8 cellular contexts compared by ENCODE assay signal in the genomic region with DNA sequence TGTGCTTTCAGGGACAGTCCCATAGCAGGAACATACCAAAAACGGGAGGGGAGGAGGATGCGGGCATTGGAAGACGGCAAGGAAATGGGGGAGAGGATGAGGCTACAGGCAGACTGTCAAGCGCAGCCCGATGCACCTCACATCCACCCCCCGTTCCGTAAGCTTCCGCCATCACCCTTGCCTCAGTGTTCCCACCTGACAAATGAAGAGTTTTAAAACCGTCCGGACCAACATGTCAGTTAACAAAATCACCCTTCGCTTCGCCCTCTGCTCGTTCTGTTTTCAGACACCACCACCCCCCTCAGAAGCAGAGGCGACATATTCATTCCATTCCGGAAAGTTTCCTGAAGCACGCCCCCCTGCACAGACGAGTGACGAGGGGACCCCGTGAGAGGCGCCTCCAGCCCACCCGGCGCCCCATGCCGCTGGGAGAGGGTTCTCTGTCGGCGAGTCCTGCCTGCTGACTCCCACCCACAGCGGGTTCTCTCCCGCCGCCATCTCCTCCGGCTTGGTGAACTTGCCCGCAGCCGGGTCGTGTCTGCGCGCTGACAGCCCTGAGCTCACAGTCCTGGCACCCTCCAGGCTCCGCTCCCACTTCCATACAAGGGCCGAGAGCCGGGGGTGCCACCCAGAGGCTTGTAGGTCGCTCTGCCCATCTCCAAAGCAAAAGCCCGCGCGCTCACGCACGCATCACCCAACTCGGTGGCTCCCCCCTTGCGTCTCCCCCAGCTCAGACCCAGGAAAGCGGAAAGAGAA. TPM values are rescaled to one million over a fixed set of nuclear protein-coding genes. Genes with fewer than 3 reads are reported as not detected.
DNase-seq lines count a peak whose midpoint lies in the region; ATAC-seq and TF ChIP-seq lines count a peak whose summit lies in the region.

No MANE protein-coding gene starts in this region.

- H3K9me3 Mint-ChIP-seq in activated T-helper 1 cell treated with anti-CD3 and anti-CD28 coated beads, Interleukin-12 subunit alpha, Interleukin-12 subunit beta, Interleukin-2, Interleukin-4 antibody, amounts not matched to agents 30 ng/mL and 10 ng/mL and 1 ng/mL, durations not matched to agents 14 hours and 24 hours and 36 hours: no peaks in the 10 kb centered on the region

- H3K27ac Mint-ChIP-seq in activated T-helper 1 cell treated with anti-CD3 and anti-CD28 coated beads, Interleukin-12 subunit alpha, Interleukin-12 subunit beta, Interleukin-2, Interleukin-4 antibody, amounts not matched to agents 30 ng/mL and 10 ng/mL and 1 ng/mL, durations not matched to agents 14 hours and 24 hours and 36 hours: peak overlapping the region; percentile 88

- ATAC-seq in GM18907 (IDR thresholded peaks at IDR 0.05; ENCODE audit: unreplicated experiment): no peak
- ATAC-seq in foreskin keratinocyte: no peak

- H3K4me1 Mint-ChIP-seq in activated T-helper 1 cell treated with anti-CD3 and anti-CD28 coated beads, Interleukin-12 subunit alpha, Interleukin-12 subunit beta, Interleukin-2, Interleukin-4 antibody, amounts not matched to agents 30 ng/mL and 10 ng/mL and 1 ng/mL, durations not matched to agents 14 hours and 24 hours and 36 hours (ENCODE audit: low read depth): peaks cover 50% of the 10 kb centered on the region

- peaks cover 35% of the 10 kb centered on the region for H3K27me3 ChIP-seq in iPS-15b (ENCODE audit: control insufficient read depth, insufficient read depth, low read length)
- peaks cover 67% of the 10 kb centered on the region for H3K27me3 ChIP-seq in foreskin keratinocyte

- peaks cover 11% of the 10 kb centered on the region for H3K36me3 Mint-ChIP-seq in activated T-helper 1 cell treated with anti-CD3 and anti-CD28 coated beads, Interleukin-12 subunit alpha, Interleukin-12 subunit beta, Interleukin-2, Interleukin-4 antibody, amounts not matched to agents 30 ng/mL and 10 ng/mL and 1 ng/mL, durations not matched to agents 14 hours and 24 hours and 36 hours (ENCODE audit: low read depth)

- TF ChIP-seq CTCF in foreskin keratinocyte (conservative IDR thresholded peaks at IDR 0.05): no peak

- no peak overlapping the region for H3K27ac ChIP-seq in foreskin keratinocyte

- H3K36me3 ChIP-seq in iPS-15b (ENCODE audit: control insufficient read depth, insufficient read depth, low read length): no peaks in the 10 kb centered on the region

- H3K27me3 Mint-ChIP-seq in activated T-helper 1 cell treated with anti-CD3 and anti-CD28 coated beads, Interleukin-12 subunit alpha, Interleukin-12 subunit beta, Interleukin-2, Interleukin-4 antibody, amounts not matched to agents 30 ng/mL and 10 ng/mL and 1 ng/mL, durations not matched to agents 14 hours and 24 hours and 36 hours (ENCODE audit: insufficient read depth): peaks cover 17% of the 10 kb centered on the region

- peak overlapping the region; percentile 58 for H3K4me3 ChIP-seq in iPS-15b (ENCODE audit: low read depth, low read length)

- DNase-seq in NCI-H1105 treated with DMSO at 0.1 percent for 48 hours (lab: John Stamatoyannopoulos, UW): peak; percentile 72
- DNase-seq in activated T-helper 1 cell treated with anti-CD3 and anti-CD28 coated beads, Interleukin-12 subunit alpha, Interleukin-12 subunit beta, Interleukin-2, Interleukin-4 antibody, amounts not matched to agents 30 ng/mL and 10 ng/mL and 1 ng/mL, durations not matched to agents 14 hours and 24 hours and 36 hours (ENCODE audit: low spot score): no peak
- peak; percentile 28 to 41 for DNase-seq in stimulated activated CD4-positive, alpha-beta T cell treated with anti-CD3 and anti-CD28 coated beads, Interleukin-4, amount 100 ng/mL, for 4 hours
- DNase-seq in MV-4-11 (lab: John Stamatoyannopoulos, UW): no peak
- DNase-seq in DMS153 (lab: John Stamatoyannopoulos, UW): no peak
- no peak for DNase-seq in foreskin keratinocyte

- no peaks in the 10 kb centered on the region for H3K9me3 ChIP-seq in iPS-15b (ENCODE audit: control insufficient read depth, insufficient read depth, low read length)

- H3K9ac ChIP-seq in iPS-15b (ENCODE audit: low read depth, low read length): no peak overlapping the region

- H3K4me3 Mint-ChIP-seq in activated T-helper 1 cell treated with anti-CD3 and anti-CD28 coated beads, Interleukin-12 subunit alpha, Interleukin-12 subunit beta, Interleukin-2, Interleukin-4 antibody, amounts not matched to agents 30 ng/mL and 10 ng/mL and 1 ng/mL, durations not matched to agents 14 hours and 24 hours and 36 hours: peak overlapping the region; percentile 94

- H3K4me1 ChIP-seq in iPS-15b (ENCODE audit: control insufficient read depth, insufficient read depth, low read length) (peaks cover 33% of the 10 kb centered on the region), foreskin keratinocyte (no peaks in the 10 kb centered on the region)

- intact Hi-C loops in activated T-helper 1 cell treated with anti-CD3 and anti-CD28 coated beads, Interleukin-12 subunit alpha, Interleukin-12 subunit beta, Interleukin-2, Interleukin-4 antibody, amounts not matched to agents 30 ng/mL and 10 ng/mL and 1 ng/mL, durations not matched to agents 14 hours and 24 hours and 36 hours (cut with micrococcal nuclease): loop anchor here (5.0 kb wide), 1 partner anchor 377 kb away; a partner anchor contains a TSS

RNA-seq across cellular contexts. Expression of a gene that starts 1.5 kb away (rescaled TPM):
- total RNA-seq in activated T-helper 1 cell treated with anti-CD3 and anti-CD28 coated beads, Interleukin-12 subunit alpha, Interleukin-12 subunit beta, Interleukin-2, Interleukin-4 antibody, amounts not matched to agents 30 ng/mL and 10 ng/mL and 1 ng/mL, durations not matched to agents 14 hours and 24 hours and 36 hours: 73.6 and 77.2 TPM in 2 replicates
- 0.35 and 1.6 TPM in 2 replicates for total RNA-seq in foreskin keratinocyte
- 0.29 and 0.73 TPM in 2 replicates for polyA plus RNA-seq in foreskin keratinocyte

Comparison
In these comparisons a context has a peak if more than half of its experiments do, and no peak if none do; other contexts are left out.
1. DNase-seq: peak in NCI-H1105 treated with DMSO at 0.1 percent for 48 hours (single experiment) and stimulated activated CD4-positive, alpha-beta T cell treated with anti-CD3 and anti-CD28 coated beads, Interleukin-4, amount 100 ng/mL, for 4 hours (2 of 2); none in activated T-helper 1 cell treated with anti-CD3 and anti-CD28 coated beads, Interleukin-12 subunit alpha, Interleukin-12 subunit beta, Interleukin-2, Interleukin-4 antibody, amounts not matched to agents 30 ng/mL and 10 ng/mL and 1 ng/mL, durations not matched to agents 14 hours and 24 hours and 36 hours (single experiment), MV-4-11 (single experiment), DMS153 (single experiment) and foreskin keratinocyte (0 of 2).
2. RNA of a gene that starts 1.5 kb away (total RNA-seq): 73.6 to 77.2 TPM in activated T-helper 1 cell treated with anti-CD3 and anti-CD28 coated beads, Interleukin-12 subunit alpha, Interleukin-12 subunit beta, Interleukin-2, Interleukin-4 antibody, amounts not matched to agents 30 ng/mL and 10 ng/mL and 1 ng/mL, durations not matched to agents 14 hours and 24 hours and 36 hours; 0.35 to 1.6 TPM in foreskin keratinocyte; every median in the first group is over 10 times any median in the second.